13 cellular contexts compared by ENCODE assay signal in the genomic region with DNA sequence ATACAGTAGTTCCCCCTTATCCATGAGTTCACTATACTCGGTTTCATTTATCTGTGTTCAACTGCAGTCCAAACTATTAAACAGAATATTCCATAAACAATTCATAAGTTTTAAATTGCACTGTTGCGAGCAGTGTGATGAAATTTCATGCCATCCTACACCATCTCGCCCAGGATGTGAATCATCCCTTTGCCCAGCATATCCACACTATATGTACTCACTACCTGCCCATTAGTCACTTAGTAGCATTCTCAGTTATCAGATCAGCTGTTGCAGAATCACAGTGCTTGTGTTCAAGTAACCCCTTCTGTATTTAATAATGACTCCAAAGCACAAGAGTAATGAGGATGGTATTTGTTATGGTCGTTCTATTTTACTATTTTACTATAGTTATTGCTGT. TPM values are rescaled to one million over a fixed set of nuclear protein-coding genes. Genes with fewer than 3 reads are reported as not detected.
DNase-seq lines count a peak whose midpoint lies in the region; ATAC-seq and TF ChIP-seq lines count a peak whose summit lies in the region.
"Had no signal": no experiment of that assay in that cellular context is flagged by ENCODE, and none has a peak within 500 bp of the region (broad histone marks: within the 10 kb centered on the region; RNA-seq: fewer than 3 reads in every experiment).

No MANE protein-coding gene starts in this region.

- H3K4me3 ChIP-seq in AG04450 (ENCODE audit: low read depth, low read length): no peak overlapping the region
- H3K4me3 ChIP-seq: upper lobe of right lung had no signal

- peak overlapping the region; percentile 82 for H3K27ac Mint-ChIP-seq in activated naive CD8-positive, alpha-beta T cell treated with anti-CD3 and anti-CD28 coated beads for 36 hours
- H3K27ac Mint-ChIP-seq: effector memory CD8-positive, alpha-beta T cell had no signal

- H3K36me3 Mint-ChIP-seq in activated naive CD8-positive, alpha-beta T cell treated with anti-CD3 and anti-CD28 coated beads for 36 hours: no peaks in the 10 kb centered on the region

- DNase-seq in AG04450 (ENCODE audit: low read depth, low spot score): peak; percentile 13
- peak; percentile 72 for DNase-seq in HS-27A (ENCODE audit: low read depth)
- DNase-seq in activated naive CD8-positive, alpha-beta T cell treated with anti-CD3 and anti-CD28 coated beads for 36 hours: peak; percentile 26
- peak; percentile 90 for DNase-seq in kidney tubule cell (ENCODE audit: low spot score)
- DNase-seq in hypothalamus (lab: John Stamatoyannopoulos, UW): no peak
- DNase-seq in NOMO-1 (lab: John Stamatoyannopoulos, UW; ENCODE audit: unreplicated experiment in 2 of 2): no peak
- DNase-seq: DMS79 treated with DMSO at 0.1 percent for 48 hours; effector memory CD8-positive, alpha-beta T cell; MM.1S; upper lobe of right lung had no signal

- H3K9me3 Mint-ChIP-seq in activated naive CD8-positive, alpha-beta T cell treated with anti-CD3 and anti-CD28 coated beads for 36 hours: no peaks in the 10 kb centered on the region
- H3K9me3 Mint-ChIP-seq: effector memory CD8-positive, alpha-beta T cell had no signal

- H3K9me3 ChIP-seq in AG04450 (ENCODE audit: control insufficient read depth, insufficient read depth, low read length): peaks cover 5% of the 10 kb centered on the region; the same call in 1 of the 2 replicates
- H3K9me3 ChIP-seq: upper lobe of right lung had no signal

- H3K27me3 ChIP-seq in AG04450 (ENCODE audit: control insufficient read depth, insufficient read depth, low read length): no peaks in the 10 kb centered on the region
- H3K27me3 ChIP-seq: upper lobe of right lung had no signal

- CTCF ChIA-PET in AG04450 (lab: Charles Lee): interaction anchor here (0.8 kb wide), 1 partner anchor 331 kb away, joined by 6 read pairs; no protein-coding TSS in a partner anchor

- H3K27me3 Mint-ChIP-seq in activated naive CD8-positive, alpha-beta T cell treated with anti-CD3 and anti-CD28 coated beads for 36 hours: no peaks in the 10 kb centered on the region
- H3K27me3 Mint-ChIP-seq: effector memory CD8-positive, alpha-beta T cell had no signal

- H3K27ac ChIP-seq in AG04450 (ENCODE audit: low read depth, low read length): no peak overlapping the region
- H3K27ac ChIP-seq: upper lobe of right lung had no signal

- no peak overlapping the region for H3K4me3 Mint-ChIP-seq in activated naive CD8-positive, alpha-beta T cell treated with anti-CD3 and anti-CD28 coated beads for 36 hours
- H3K4me3 Mint-ChIP-seq: effector memory CD8-positive, alpha-beta T cell had no signal

- no peak for TF ChIP-seq CTCF in AG04450 (IDR thresholded peaks at IDR 0.05; ENCODE audit: low read depth, low read length)

- POLR2A ChIA-PET in AG04450 (lab: Yijun Ruan, JAX): interaction anchor here (2.6 kb wide), 1 partner anchor 15 kb away, joined by 10 read pairs; no protein-coding TSS in a partner anchor

- H3K4me1 Mint-ChIP-seq in activated naive CD8-positive, alpha-beta T cell treated with anti-CD3 and anti-CD28 coated beads for 36 hours: peaks cover 10% of the 10 kb centered on the region

- ATAC-seq in HG03521 (IDR thresholded peaks at IDR 0.05; ENCODE audit: unreplicated experiment) (no peak), GM18870 (IDR thresholded peaks at IDR 0.05; ENCODE audit: unreplicated experiment) (no peak)
- ATAC-seq: effector memory CD8-positive, alpha-beta T cell; upper lobe of right lung had no signal

RNA-seq across cellular contexts. Expression of gene SHOC1, which starts 51.5 kb away (rescaled TPM):
- 0.07 and 0.15 TPM in 2 replicates for polyA plus RNA-seq in AG04450 (2011; rRNA removed)
- polyA minus RNA-seq in AG04450 (2011; rRNA and poly(A)+ RNA removed): 0.04 TPM in 1 of 2 replicates, not detected in the other
- total RNA-seq in activated naive CD8-positive, alpha-beta T cell treated with anti-CD3 and anti-CD28 coated beads for 36 hours: not detected
- total RNA-seq: activated CD8-positive, alpha-beta memory T cell treated with anti-CD3 and anti-CD28 coated beads for 36 hours; upper lobe of right lung had no signal

Comparison
In these comparisons a context has a peak if more than half of its experiments do, and no peak if none do; other contexts are left out.
1. DNase-seq: peak in AG04450 (single experiment), HS-27A (single experiment), activated naive CD8-positive, alpha-beta T cell treated with anti-CD3 and anti-CD28 coated beads for 36 hours (single experiment) and kidney tubule cell (single experiment); none in hypothalamus (0 of 51) and NOMO-1 (0 of 2).